In genomic region chr2:55923091-55923977, GRCh38 we compare ENCODE assay signal across 1 cellular context.
TF ChIP-seq lines count a peak whose summit lies in the region.

EFEMP1 (minus strand) TSS chr2:55923782; CDS start chr2:55922440, 1,342 bp downstream.

TF ChIP-seq in GM23338, 12 proteins besides CTCF, POLR2A, EP300 and RAD21 (continued from another document):
- TF ChIP-seq REST (IDR thresholded peaks at IDR 0.05; ENCODE audit: unreplicated experiment): no peak
- TF ChIP-seq STAT1 (IDR thresholded peaks at IDR 0.05; ENCODE audit: unreplicated experiment): no peak
- TF ChIP-seq ZNF114 (CRISPR knock-in tag; IDR thresholded peaks at IDR 0.05): no peak
- TF ChIP-seq POLR2AphosphoS5 (IDR thresholded peaks at IDR 0.05; ENCODE audit: low read depth): no peak
- no peak for TF ChIP-seq CREB1 (CRISPR knock-in tag; IDR thresholded peaks at IDR 0.05; ENCODE audit: low read depth)
- TF ChIP-seq NANOG (IDR thresholded peaks at IDR 0.05; ENCODE audit: borderline replicate concordance): no peak
- no peak for TF ChIP-seq JUNB (IDR thresholded peaks at IDR 0.05; ENCODE audit: unreplicated experiment)
